ENCODE assay signal across 32 cellular contexts in the genomic region with DNA sequence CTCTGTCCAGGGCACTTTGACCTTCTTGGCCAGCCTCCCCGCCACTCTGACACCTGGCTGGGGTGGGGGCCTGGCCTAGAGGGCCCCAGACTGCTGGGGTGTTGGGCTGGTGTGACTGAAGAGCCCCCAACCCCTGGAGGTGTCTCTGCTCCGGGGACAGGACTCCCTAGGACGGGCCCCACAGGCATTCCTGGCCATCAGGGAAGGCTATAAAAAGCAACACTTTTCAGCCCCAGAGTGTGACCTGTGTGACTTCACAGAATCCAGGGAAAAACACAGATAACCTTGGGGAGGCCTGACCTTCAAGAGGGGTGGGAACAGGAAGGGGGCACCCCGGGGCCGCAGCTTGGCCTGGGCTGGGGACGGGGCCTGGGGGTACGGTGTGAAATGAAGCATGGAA.
"Had no signal": no experiment of that assay in that cellular context is flagged by ENCODE, and none has a peak within 500 bp of the region (broad histone marks: within the 10 kb centered on the region; RNA-seq: fewer than 3 reads in every experiment).

No MANE protein-coding gene starts in this region.

- H3K9me3 Mint-ChIP-seq: activated B cell treated with CpG ODN at 0.5 μM for 24 hours; activated CD8-positive, alpha-beta T cell treated with anti-CD3 and anti-CD28 coated beads for 36 hours; activated naive CD4-positive, alpha-beta T cell treated with anti-CD3 and anti-CD28 coated beads for 36 hours; activated naive CD4-positive, alpha-beta T cell treated with anti-CD3 and anti-CD28 coated beads, Interleukin-2, amount 50 U/mL, for 24 hours; activated naive CD8-positive, alpha-beta T cell treated with anti-CD3 and anti-CD28 coated beads for 36 hours; activated naive CD8-positive, alpha-beta T cell treated with anti-CD3 and anti-CD28 coated beads, Interleukin-2, amount 50 U/mL, for 24 hours; activated T-helper 1 cell treated with anti-CD3 and anti-CD28 coated beads, Interleukin-12 subunit alpha, Interleukin-12 subunit beta, Interleukin-2, Interleukin-4 antibody, amounts not matched to agents 30 ng/mL and 10 ng/mL and 1 ng/mL, durations not matched to agents 14 hours and 24 hours and 36 hours; activated T-helper 2 cell treated with anti-CD3 and anti-CD28 coated beads, Interferon-gamma antibody, Interleukin-2, Interleukin-4, amounts not matched to agents 10 μg/mL and 5 μg/mL and 100 μg/mL, durations not matched to agents 14 hours and 24 hours and 36 hours; central memory CD8-positive, alpha-beta T cell; dendritic cell treated with granulocyte-macrophage colony-stimulating factor and Interleukin-4, amounts not matched to agents 40 ng/mL and 50 ng/mL, for 4 days; endodermal cell; T-helper 2 cell treated with Interferon-gamma antibody and Interleukin-4, amounts not matched to agents 5 μg/mL and 100 μg/mL, for 36 hours had no signal

- H3K4me3 Mint-ChIP-seq: activated B cell treated with CpG ODN at 0.5 μM for 24 hours; activated CD8-positive, alpha-beta T cell treated with anti-CD3 and anti-CD28 coated beads for 36 hours; activated naive CD4-positive, alpha-beta T cell treated with anti-CD3 and anti-CD28 coated beads for 36 hours; activated naive CD4-positive, alpha-beta T cell treated with anti-CD3 and anti-CD28 coated beads, Interleukin-2, amount 50 U/mL, for 24 hours; activated naive CD8-positive, alpha-beta T cell treated with anti-CD3 and anti-CD28 coated beads for 36 hours; activated naive CD8-positive, alpha-beta T cell treated with anti-CD3 and anti-CD28 coated beads, Interleukin-2, amount 50 U/mL, for 24 hours; activated T-helper 1 cell treated with anti-CD3 and anti-CD28 coated beads, Interleukin-12 subunit alpha, Interleukin-12 subunit beta, Interleukin-2, Interleukin-4 antibody, amounts not matched to agents 30 ng/mL and 10 ng/mL and 1 ng/mL, durations not matched to agents 14 hours and 24 hours and 36 hours; central memory CD8-positive, alpha-beta T cell; dendritic cell treated with granulocyte-macrophage colony-stimulating factor and Interleukin-4, amounts not matched to agents 40 ng/mL and 50 ng/mL, for 4 days; endodermal cell; T-helper 17 cell; T-helper 2 cell treated with Interferon-gamma antibody and Interleukin-4, amounts not matched to agents 5 μg/mL and 100 μg/mL, for 36 hours had no signal

- H3K36me3 Mint-ChIP-seq: activated naive CD4-positive, alpha-beta T cell treated with anti-CD3 and anti-CD28 coated beads, Interleukin-2, amount 50 U/mL, for 24 hours; activated naive CD8-positive, alpha-beta T cell treated with anti-CD3 and anti-CD28 coated beads for 36 hours had no signal

- H3K4me1 ChIP-seq: adrenal gland had no signal

- H3K9me3 ChIP-seq: adrenal gland, body of pancreas had no signal

- H3K27ac ChIP-seq: adrenal gland, body of pancreas, coronary artery, dorsolateral prefrontal cortex had no signal

- H3K27ac Mint-ChIP-seq: activated B cell treated with CpG ODN at 0.5 μM for 24 hours; activated CD8-positive, alpha-beta T cell treated with anti-CD3 and anti-CD28 coated beads for 36 hours; activated naive CD4-positive, alpha-beta T cell treated with anti-CD3 and anti-CD28 coated beads for 36 hours; activated naive CD4-positive, alpha-beta T cell treated with anti-CD3 and anti-CD28 coated beads, Interleukin-2, amount 50 U/mL, for 24 hours; activated naive CD8-positive, alpha-beta T cell treated with anti-CD3 and anti-CD28 coated beads for 36 hours; activated naive CD8-positive, alpha-beta T cell treated with anti-CD3 and anti-CD28 coated beads, Interleukin-2, amount 50 U/mL, for 24 hours; activated T-helper 1 cell treated with anti-CD3 and anti-CD28 coated beads, Interleukin-12 subunit alpha, Interleukin-12 subunit beta, Interleukin-2, Interleukin-4 antibody, amounts not matched to agents 30 ng/mL and 10 ng/mL and 1 ng/mL, durations not matched to agents 14 hours and 24 hours and 36 hours; activated T-helper 2 cell treated with anti-CD3 and anti-CD28 coated beads, Interferon-gamma antibody, Interleukin-2, Interleukin-4, amounts not matched to agents 10 μg/mL and 5 μg/mL and 100 μg/mL, durations not matched to agents 14 hours and 24 hours and 36 hours; dendritic cell treated with granulocyte-macrophage colony-stimulating factor and Interleukin-4, amounts not matched to agents 40 ng/mL and 50 ng/mL, for 4 days; endodermal cell; T-helper 17 cell; T-helper 2 cell treated with Interferon-gamma antibody and Interleukin-4, amounts not matched to agents 5 μg/mL and 100 μg/mL, for 36 hours had no signal

- H3K4me1 Mint-ChIP-seq: activated B cell treated with CpG ODN at 0.5 μM for 24 hours; activated naive CD4-positive, alpha-beta T cell treated with anti-CD3 and anti-CD28 coated beads, Interleukin-2, amount 50 U/mL, for 24 hours; activated naive CD8-positive, alpha-beta T cell treated with anti-CD3 and anti-CD28 coated beads for 36 hours; activated naive CD8-positive, alpha-beta T cell treated with anti-CD3 and anti-CD28 coated beads, Interleukin-2, amount 50 U/mL, for 24 hours; central memory CD8-positive, alpha-beta T cell had no signal

- H3K4me3 ChIP-seq: adrenal gland, body of pancreas, coronary artery, dorsolateral prefrontal cortex had no signal

- ATAC-seq: activated CD4-positive, CD25-positive, alpha-beta regulatory T cell treated with anti-CD3 and anti-CD28 coated beads, Interleukin-2, amount 50 U/mL, for 24 hours; activated CD8-positive, alpha-beta T cell treated with anti-CD3 and anti-CD28 coated beads for 36 hours; activated naive CD8-positive, alpha-beta T cell treated with anti-CD3 and anti-CD28 coated beads, Interleukin-2, amount 50 U/mL, for 24 hours; body of pancreas; esophagus mucosa; T-helper 17 cell had no signal

- H3K36me3 ChIP-seq: adrenal gland, WERI-Rb-1 had no signal

- H3K27me3 ChIP-seq: body of pancreas had no signal

- DNase-seq: activated B cell treated with CpG ODN at 0.5 μM for 24 hours; activated CD4-positive, alpha-beta T cell treated with anti-CD3 and anti-CD28 coated beads for 48 hours; activated CD4-positive, alpha-beta T cell treated with anti-CD3 and anti-CD28 coated beads, Interleukin-2, amount 50 U/mL, for 1 hour; activated CD4-positive, alpha-beta T cell treated with anti-CD3 and anti-CD28 coated beads, Interleukin-2, amount 50 U/mL, for 48 hours; activated CD8-positive, alpha-beta memory T cell treated with anti-CD3 and anti-CD28 coated beads for 24 hours; activated CD8-positive, alpha-beta T cell treated with anti-CD3 and anti-CD28 coated beads for 36 hours; activated effector memory CD4-positive, alpha-beta T cell treated with anti-CD3 and anti-CD28 coated beads, Interleukin-2, amount 50 U/mL, for 16 hours; activated naive CD4-positive, alpha-beta T cell treated with anti-CD3 and anti-CD28 coated beads for 36 hours; activated naive CD8-positive, alpha-beta T cell treated with anti-CD3 and anti-CD28 coated beads for 36 hours; activated naive CD8-positive, alpha-beta T cell treated with anti-CD3 and anti-CD28 coated beads, Interleukin-2, amount 50 U/mL, for 24 hours; activated T-cell treated with anti-CD3 and anti-CD28 coated beads, Interleukin-2, amount 50 U/mL, for 48 hours; adrenal gland; amygdala; aorta; body of pancreas; dorsolateral prefrontal cortex; effector memory CD4-positive, alpha-beta T cell; foreskin fibroblast; T-helper 1 cell; T-helper 17 cell; T1000; WERI-Rb-1 had no signal
